ENCODE assay signal across 24 cellular contexts in the genomic region with DNA sequence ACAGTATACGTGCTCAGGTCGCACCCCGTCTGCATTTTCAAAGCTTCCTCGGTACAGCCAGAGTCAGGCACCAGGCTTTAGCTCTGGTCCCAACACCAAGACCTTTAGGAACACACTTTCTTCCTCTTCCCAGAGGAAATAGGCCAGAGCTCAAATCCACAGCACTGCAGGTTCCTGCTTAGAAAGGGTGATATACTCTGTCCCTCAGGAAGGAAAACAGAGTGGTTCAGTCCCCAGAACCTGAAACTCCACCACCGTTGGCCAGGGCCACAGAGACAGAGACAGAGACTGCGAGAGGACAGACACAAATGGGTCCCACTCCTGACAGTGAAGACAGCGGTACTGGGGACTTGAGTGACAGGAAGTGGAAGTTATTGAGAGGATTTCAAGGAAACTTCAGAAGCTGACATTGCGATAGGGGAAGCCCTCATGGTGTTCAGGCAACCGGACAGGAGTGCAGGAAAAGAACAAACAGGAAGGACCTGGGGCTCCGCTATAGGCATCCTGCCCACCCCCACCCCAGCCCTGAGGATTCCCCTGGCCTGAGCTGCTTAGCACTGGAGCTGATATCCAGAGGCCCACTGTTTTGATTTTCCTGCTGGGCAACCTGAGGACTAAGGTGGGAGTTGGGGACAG. TPM values are rescaled to one million over a fixed set of nuclear protein-coding genes. Genes with fewer than 3 reads are reported as not detected.
DNase-seq lines count a peak whose midpoint lies in the region; ATAC-seq and TF ChIP-seq lines count a peak whose summit lies in the region.
"Had no signal": no experiment of that assay in that cellular context is flagged by ENCODE, and none has a peak within 500 bp of the region (broad histone marks: within the 10 kb centered on the region; RNA-seq: fewer than 3 reads in every experiment).

No MANE protein-coding gene starts in this region.

- H3K9ac ChIP-seq in mesendoderm (ENCODE audit: low read length), result no peak overlapping the region

- H3K4me2 ChIP-seq in mesendoderm (ENCODE audit: low read length), result no peak overlapping the region

- TF ChIP-seq CTCF in cardiac muscle cell (IDR thresholded peaks at IDR 0.05; ENCODE audit: low read depth, low read length), result no peak

- H3K27ac Mint-ChIP-seq in activated T-helper 17 cell treated with anti-CD3 and anti-CD28 coated beads, Interleukin-2, amount 50 U/mL, for 72 hours, result peak overlapping the region; percentile 42
- no peak overlapping the region for H3K27ac Mint-ChIP-seq in activated naive CD8-positive, alpha-beta T cell treated with anti-CD3 and anti-CD28 coated beads, Interleukin-2, amount 50 U/mL, for 24 hours
- H3K27ac Mint-ChIP-seq: activated CD4-positive, alpha-beta T cell treated with anti-CD3 and anti-CD28 coated beads for 36 hours; activated T-cell treated with anti-CD3 and anti-CD28 coated beads, Interleukin-2, amount 50 U/mL, for 24 hours had no signal

- H3K79me2 ChIP-seq in mesendoderm (ENCODE audit: control insufficient read depth, insufficient read depth, low read length), result no peaks in the 10 kb centered on the region

- H3K9me3 Mint-ChIP-seq in activated T-helper 17 cell treated with anti-CD3 and anti-CD28 coated beads, Interleukin-2, amount 50 U/mL, for 72 hours, result no peaks in the 10 kb centered on the region
- no peaks in the 10 kb centered on the region for H3K9me3 Mint-ChIP-seq in activated naive CD8-positive, alpha-beta T cell treated with anti-CD3 and anti-CD28 coated beads, Interleukin-2, amount 50 U/mL, for 24 hours
- H3K9me3 Mint-ChIP-seq: activated T-cell treated with anti-CD3 and anti-CD28 coated beads, Interleukin-2, amount 50 U/mL, for 24 hours had no signal

- no peak overlapping the region for H4K8ac ChIP-seq in mesendoderm (ENCODE audit: low read depth, low read length)

- H2BK5ac ChIP-seq in mesendoderm (ENCODE audit: low read length), result peak overlapping the region; percentile 41

- peak overlapping the region; percentile 15 for H3K27ac ChIP-seq in cardiac muscle cell
- H3K27ac ChIP-seq in mesendoderm (ENCODE audit: low read depth, low read length), result peak overlapping the region; percentile 17
- H3K27ac ChIP-seq: SJSA1, upper lobe of right lung had no signal

- H3K4ac ChIP-seq in mesendoderm (ENCODE audit: low read depth, low read length), result no peak overlapping the region

- H3K18ac ChIP-seq in mesendoderm (ENCODE audit: low read length), result peak overlapping the region; percentile 13

- no peaks in the 10 kb centered on the region for H3K9me3 ChIP-seq in cardiac muscle cell (ENCODE audit: low read depth)
- H3K9me3 ChIP-seq: BE2C, MG63, SJSA1, upper lobe of right lung had no signal

- H3K4me3 Mint-ChIP-seq in activated T-helper 17 cell treated with anti-CD3 and anti-CD28 coated beads, Interleukin-2, amount 50 U/mL, for 72 hours, result no peak overlapping the region
- H3K4me3 Mint-ChIP-seq in activated naive CD8-positive, alpha-beta T cell treated with anti-CD3 and anti-CD28 coated beads, Interleukin-2, amount 50 U/mL, for 24 hours, result no peak overlapping the region
- H3K4me3 Mint-ChIP-seq: activated CD4-positive, alpha-beta T cell treated with anti-CD3 and anti-CD28 coated beads for 36 hours; activated T-cell treated with anti-CD3 and anti-CD28 coated beads, Interleukin-2, amount 50 U/mL, for 24 hours had no signal

- H3K36me3 ChIP-seq in cardiac muscle cell (no peaks in the 10 kb centered on the region), mesendoderm (ENCODE audit: control insufficient read depth, insufficient read depth, low read length) (no peaks in the 10 kb centered on the region)
- H3K36me3 ChIP-seq: BE2C, MG63, SJSA1, upper lobe of right lung had no signal

- H3K36me3 Mint-ChIP-seq in activated T-helper 17 cell treated with anti-CD3 and anti-CD28 coated beads, Interleukin-2, amount 50 U/mL, for 72 hours (ENCODE audit: low read depth), result no peaks in the 10 kb centered on the region
- H3K36me3 Mint-ChIP-seq in activated naive CD8-positive, alpha-beta T cell treated with anti-CD3 and anti-CD28 coated beads, Interleukin-2, amount 50 U/mL, for 24 hours (ENCODE audit: low read depth), result no peaks in the 10 kb centered on the region

- WGBS in mesendoderm (ENCODE audit: extremely low coverage, insufficient coverage, low lambda C conversion rate), result no CpG with 5 or more reads among the region's 10 CpGs

- H3K4me3 ChIP-seq in cardiac muscle cell, result no peak overlapping the region
- no peak overlapping the region for H3K4me3 ChIP-seq in mesendoderm (ENCODE audit: low read length)
- H3K4me3 ChIP-seq: MG63, SJSA1, upper lobe of right lung had no signal

- no peak overlapping the region for H2BK15ac ChIP-seq in mesendoderm (replicated peaks; ENCODE audit: low read depth)

- peak overlapping the region; percentile 33 for H3K23ac ChIP-seq in mesendoderm (ENCODE audit: low read length)

- H3K27me3 ChIP-seq in cardiac muscle cell (no peaks in the 10 kb centered on the region), mesendoderm (ENCODE audit: insufficient read depth, low read length, poor library complexity) (no peaks in the 10 kb centered on the region)
- H3K27me3 ChIP-seq: BE2C, MG63, SJSA1, upper lobe of right lung had no signal

- no peaks in the 10 kb centered on the region for H3K4me1 Mint-ChIP-seq in activated T-helper 17 cell treated with anti-CD3 and anti-CD28 coated beads, Interleukin-2, amount 50 U/mL, for 72 hours
- H3K4me1 Mint-ChIP-seq in activated naive CD8-positive, alpha-beta T cell treated with anti-CD3 and anti-CD28 coated beads, Interleukin-2, amount 50 U/mL, for 24 hours, result peaks cover 2% of the 10 kb centered on the region
- H3K4me1 Mint-ChIP-seq: activated CD4-positive, alpha-beta T cell treated with anti-CD3 and anti-CD28 coated beads for 36 hours had no signal

- H3K56ac ChIP-seq in mesendoderm (ENCODE audit: low read length), result peak overlapping the region; percentile 68

- peak overlapping the region; percentile 47 for H2AK5ac ChIP-seq in mesendoderm (ENCODE audit: low read length)

- H3K4me1 ChIP-seq in cardiac muscle cell (ENCODE audit: low read depth), result peaks cover 27% of the 10 kb centered on the region
- peaks cover 20% of the 10 kb centered on the region for H3K4me1 ChIP-seq in mesendoderm (ENCODE audit: control insufficient read depth, low read depth, low read length)

- no peak for ATAC-seq in left cardiac atrium
- no peak for ATAC-seq in activated T-helper 17 cell treated with anti-CD3 and anti-CD28 coated beads, Interleukin-2, amount 50 U/mL, for 72 hours (replicated peaks)
- ATAC-seq in GM21825 (IDR thresholded peaks at IDR 0.05; ENCODE audit: unreplicated experiment), result no peak
- ATAC-seq in activated naive CD8-positive, alpha-beta T cell treated with anti-CD3 and anti-CD28 coated beads, Interleukin-2, amount 50 U/mL, for 24 hours, result no peak
- ATAC-seq: activated CD4-positive, alpha-beta T cell treated with anti-CD3 and anti-CD28 coated beads for 36 hours; upper lobe of right lung had no signal

- intact Hi-C loops in left cardiac atrium (cut with DNase I), result no loop called here

- H4K5ac ChIP-seq in mesendoderm (ENCODE audit: low read length), result no peak overlapping the region

- H3K27me3 Mint-ChIP-seq in activated T-helper 17 cell treated with anti-CD3 and anti-CD28 coated beads, Interleukin-2, amount 50 U/mL, for 72 hours, result peaks cover 3% of the 10 kb centered on the region
- H3K27me3 Mint-ChIP-seq in activated naive CD8-positive, alpha-beta T cell treated with anti-CD3 and anti-CD28 coated beads, Interleukin-2, amount 50 U/mL, for 24 hours, result no peaks in the 10 kb centered on the region
- H3K27me3 Mint-ChIP-seq: activated T-cell treated with anti-CD3 and anti-CD28 coated beads, Interleukin-2, amount 50 U/mL, for 24 hours had no signal

- H3K79me1 ChIP-seq in mesendoderm (ENCODE audit: low read length), result no peaks in the 10 kb centered on the region

- no peak overlapping the region for H2BK120ac ChIP-seq in mesendoderm (ENCODE audit: low read depth, low read length)

- DNase-seq in cardiac muscle cell (ENCODE audit: low read depth in 1 of 2, low spot score in 1 of 2) (no peak), left cardiac atrium (no peak), mesendoderm (no peak), COR-L47 (lab: John Stamatoyannopoulos, UW) (no peak)
- DNase-seq in activated CD8-positive, alpha-beta memory T cell treated with anti-CD3 and anti-CD28 coated beads, Interleukin-2, amount 50 U/mL, for 48 hours, result no peak
- DNase-seq in activated naive CD8-positive, alpha-beta T cell treated with anti-CD3 and anti-CD28 coated beads, Interleukin-2, amount 50 U/mL, for 24 hours, result no peak
- DNase-seq: activated CD4-positive, alpha-beta T cell treated with anti-CD3 and anti-CD28 coated beads for 36 hours; activated CD8-positive, alpha-beta memory T cell treated with anti-CD3 and anti-CD28 coated beads for 24 hours; activated naive CD4-positive, alpha-beta T cell; activated T-cell treated with anti-CD3 and anti-CD28 coated beads, Interleukin-2, amount 50 U/mL, for 24 hours; amniotic stem cell; BE2C; kidney glomerular epithelial cell; MG63; NCI-H1417 treated with DMSO at 0.1 percent for 48 hours; NCI-H446 treated with DMSO at 0.1 percent for 48 hours; occipital lobe; small intestine; stimulated activated CD4-positive, alpha-beta T cell treated with anti-CD3 and anti-CD28 coated beads, Interleukin-1b, Interleukin-23, amount 100 ng/mL, for 48 hours; upper lobe of right lung had no signal

RNA-seq across cellular contexts. Expression of gene KRT8, which starts 5.5 kb away (rescaled TPM):
- 480 and 946 TPM in 2 replicates for total RNA-seq in cardiac muscle cell
- 728 and 1,480 TPM in 2 replicates for polyA plus RNA-seq in cardiac muscle cell
- total RNA-seq in left cardiac atrium, result 100 to 1,000 TPM; 194 to 233 TPM
- 1 to 10 TPM in 1 of 2 donors, under 1 TPM in 1; 0.22 to 1.2 TPM for total RNA-seq in activated T-helper 17 cell treated with anti-CD3 and anti-CD28 coated beads, Interleukin-2, amount 50 U/mL, for 72 hours
- 450 TPM for polyA plus RNA-seq in mesendoderm (2013, experiment 1 of 2)
- 461 TPM for polyA plus RNA-seq in mesendoderm (2013, experiment 2 of 2)
- total RNA-seq: occipital lobe; T-helper 1 cell treated with Interleukin-12 subunit alpha and Interleukin-12 subunit beta and Interleukin-4 antibody, amounts not matched to agents 30 ng/mL and 1 ng/mL, for 36 hours had no signal

RNA-seq across cellular contexts. Expression of gene KRT18, which starts 38.6 kb away (rescaled TPM):
- total RNA-seq in cardiac muscle cell, result 310 and 601 TPM in 2 replicates
- polyA plus RNA-seq in cardiac muscle cell, result 472 and 838 TPM in 2 replicates
- total RNA-seq in left cardiac atrium, result 10 to 100 TPM; 37.0 to 53.3 TPM
- total RNA-seq in activated T-helper 17 cell treated with anti-CD3 and anti-CD28 coated beads, Interleukin-2, amount 50 U/mL, for 72 hours, result 1 to 10 TPM; 3.4 to 4.8 TPM
- polyA plus RNA-seq in mesendoderm (2013, experiment 1 of 2), result 373 TPM
- 379 TPM for polyA plus RNA-seq in mesendoderm (2013, experiment 2 of 2)

Comparison
In these comparisons a context has a peak if more than half of its experiments do, and no peak if none do; other contexts are left out.
1. RNA of gene KRT8, which starts 5.5 kb away (total RNA-seq): 480 to 946 TPM in cardiac muscle cell and 194 to 233 TPM in left cardiac atrium; 0.22 to 1.2 TPM in activated T-helper 17 cell treated with anti-CD3 and anti-CD28 coated beads, Interleukin-2, amount 50 U/mL, for 72 hours; every median in the first group is over 10 times any median in the second.
2. RNA of gene KRT18, which starts 38.6 kb away (total RNA-seq): 310 to 601 TPM in cardiac muscle cell and 37.0 to 53.3 TPM in left cardiac atrium; 3.4 to 4.8 TPM in activated T-helper 17 cell treated with anti-CD3 and anti-CD28 coated beads, Interleukin-2, amount 50 U/mL, for 72 hours; every median in the first group is over 4 times any median in the second.